ENCODE assay signal across 8 cellular contexts in the genomic region with DNA sequence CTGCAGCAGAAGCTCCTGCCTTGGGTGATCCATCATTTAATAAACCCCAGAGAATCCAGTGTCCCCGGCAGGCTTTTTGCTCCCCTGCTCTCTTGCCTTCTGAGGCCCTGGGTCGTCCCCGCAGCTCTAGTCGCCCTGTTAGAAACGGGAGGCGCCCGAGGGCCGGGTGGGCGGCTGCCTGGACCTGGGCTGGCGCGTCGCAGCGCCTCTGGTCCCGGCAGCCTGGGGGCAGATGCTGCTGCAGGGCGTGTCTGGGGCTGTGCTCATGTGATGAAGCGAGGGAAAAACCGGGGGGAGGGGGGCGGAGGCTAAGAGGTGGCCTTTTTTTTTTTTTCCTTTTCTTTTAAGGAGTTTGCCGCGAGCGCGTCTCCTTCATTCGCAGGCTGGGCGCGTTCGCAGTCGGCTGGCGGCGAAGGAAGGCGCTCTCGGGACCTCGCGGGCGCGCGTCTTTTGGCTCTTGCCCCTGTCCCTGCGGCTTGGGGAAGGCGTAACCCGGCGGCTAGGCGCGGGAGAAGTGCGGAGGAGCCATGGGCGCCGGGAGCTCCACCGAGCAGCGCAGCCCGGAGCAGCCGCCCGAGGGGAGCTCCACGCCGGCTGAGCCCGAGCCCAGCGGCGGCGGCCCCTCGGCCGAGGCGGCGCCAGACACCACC. TPM values are rescaled to one million over a fixed set of nuclear protein-coding genes. Genes with fewer than 3 reads are reported as not detected.
A peak's percentile ranks its signal among the peaks of the same experiment; 100 is the strongest.
DNase-seq lines count a peak whose midpoint lies in the region; ATAC-seq and TF ChIP-seq lines count a peak whose summit lies in the region.

No MANE protein-coding gene starts in this region.

- ATAC-seq in HG03196 (IDR thresholded peaks at IDR 0.05; ENCODE audit: unreplicated experiment), result no peak
- ATAC-seq in GM21447 (IDR thresholded peaks at IDR 0.05; ENCODE audit: unreplicated experiment), result no peak

- peak in 1 of 2 donors; percentile 35 for TF ChIP-seq POLR2A in suprapubic skin (IDR thresholded peaks at IDR 0.05)

- peak overlapping the region; percentile 83 for H3K27ac ChIP-seq in suprapubic skin

- H3K27me3 ChIP-seq in GM06990 (replicated peaks; ENCODE audit: control insufficient read depth, insufficient read depth, low read length) (peaks cover 11% of the 10 kb centered on the region), suprapubic skin (peaks cover 35% of the 10 kb centered on the region)

- H3K36me3 ChIP-seq in GM06990 (ENCODE audit: control insufficient read depth, insufficient read depth, low read length) (no peaks in the 10 kb centered on the region), suprapubic skin (no peaks in the 10 kb centered on the region)

- peaks cover 21% of the 10 kb centered on the region for H3K4me1 ChIP-seq in suprapubic skin

- H3K4me3 ChIP-seq in GM06990 (replicated peaks; ENCODE audit: low read depth, low read length) (peak overlapping the region; percentile 40; the same call in 1 of the 2 replicates), suprapubic skin (peak overlapping the region; percentile 67)

- DNase-seq in GM06990 (ENCODE audit: extremely low read depth, insufficient read length) (peak; percentile 18), NCI-H1105 (lab: John Stamatoyannopoulos, UW) (peak; percentile 77), fibroblast of peridontal ligament (ENCODE audit: extremely low read depth) (peak; percentile 75), myocyte (ENCODE audit: low read depth) (peak; percentile 71), suprapubic skin (ENCODE audit: low spot score in 2 of 2) (peak; percentile 83 to 84)
- peak; percentile 75 for DNase-seq in activated CD8-positive, alpha-beta memory T cell treated with anti-CD3 and anti-CD28 coated beads, Interleukin-2, amount 50 U/mL, for 48 hours

- TF ChIP-seq CTCF in GM06990 (IDR thresholded peaks at IDR 0.05; ENCODE audit: insufficient read depth, low read length, poor library complexity, severe bottlenecking) (no peak), suprapubic skin (IDR thresholded peaks at IDR 0.05) (no peak)

- H3K9me3 ChIP-seq in suprapubic skin, result no peaks in the 10 kb centered on the region

- 0% methylated on average over 27 of the region's 60 CpGs for WGBS in suprapubic skin

- TF ChIP-seq EP300 in suprapubic skin (IDR thresholded peaks at IDR 0.05), result no peak

RNA-seq across cellular contexts. Expression of a gene that starts 0.4 kb away (rescaled TPM):
- total RNA-seq in myocyte (8.0 and 10.9 TPM in 2 replicates), suprapubic skin (10 to 100 TPM in 3 of 4 donors, 1 to 10 TPM in 1; 7.2 to 20.1 (median 11.9) TPM)
- 2.5 TPM for polyA plus RNA-seq in myocyte (2012)

Comparison
In these comparisons a context has a peak if more than half of its experiments do, and no peak if none do; other contexts are left out.
1. DNase-seq: peak in every context shown above with its lines; median percentile 84 in suprapubic skin; 77 in NCI-H1105; 75 in activated CD8-positive, alpha-beta memory T cell treated with anti-CD3 and anti-CD28 coated beads, Interleukin-2, amount 50 U/mL, for 48 hours; 75 in fibroblast of peridontal ligament; 71 in myocyte; 18 in GM06990.